Comparison of ENCODE assay signal across 7 cellular contexts in genomic region chr6:1139155-1139890, GRCh38.
"Had no signal": no experiment of that assay in that cellular context is flagged by ENCODE, and none has a peak within 500 bp of the region (broad histone marks: within the 10 kb centered on the region; RNA-seq: fewer than 3 reads in every experiment).

No MANE protein-coding gene starts in this region.

- H3K9ac ChIP-seq: GM23248 had no signal

- H3K9me3 ChIP-seq: HAP-1 had no signal

- H3K4me1 ChIP-seq: HAP-1 had no signal

- H3K4me3 ChIP-seq: GM23248, HAP-1 had no signal

- H2AFZ ChIP-seq: GM23248 had no signal

- H3K27ac ChIP-seq: GM23248 had no signal

- H3K36me3 ChIP-seq: HAP-1 had no signal

- DNase-seq: GM23248, GOT3, H7, KBM-7 had no signal

- FAIRE-seq: HTR-8/SVneo had no signal

- ATAC-seq: HCT116 had no signal
